ENCODE assay signal across 8 cellular contexts in genomic region chr1:46489638-46490602, GRCh38. TPM values are rescaled to one million over a fixed set of nuclear protein-coding genes. Genes with fewer than 3 reads are reported as not detected.
A peak's percentile ranks its signal among the peaks of the same experiment; 100 is the strongest.
DNase-seq lines count a peak whose midpoint lies in the region; ATAC-seq, FAIRE-seq and TF ChIP-seq lines count a peak whose summit lies in the region.

Gene DMBX1 (plus strand): TSS chr1:46489836. CDS start chr1:46507011, 17,175 bp downstream.

- H3K27me3 Mint-ChIP-seq in dendritic cell treated with granulocyte-macrophage colony-stimulating factor and Interleukin-4, amounts not matched to agents 40 ng/mL and 50 ng/mL, for 4 days: peaks cover 98% of the 10 kb centered on the region

- peak; percentile 76 for ATAC-seq in RWPE2 (ENCODE audit: low read depth)
- peak; percentile 86 for ATAC-seq in mucosa of descending colon
- ATAC-seq in HG03442 (IDR thresholded peaks at IDR 0.05; ENCODE audit: unreplicated experiment): no peak
- ATAC-seq in GM19397 (IDR thresholded peaks at IDR 0.05; ENCODE audit: unreplicated experiment): no peak

- peaks cover 70% of the 10 kb centered on the region for H4K20me1 ChIP-seq in BLaER1

- H3K4me3 ChIP-seq in BLaER1: 0 out of 2 replicates have a peak within 1 kb of the TSS, but pooled peaks have one; percentile 44
- H3K4me3 ChIP-seq in RWPE2 (ENCODE audit: severe bottlenecking): peak within 1 kb of the TSS; percentile 20
- H3K4me3 ChIP-seq in mucosa of descending colon: no peak within 1 kb of the TSS
- peak within 1 kb of the TSS; percentile 5 to 48 (median 14) for H3K4me3 ChIP-seq in tibial nerve

- peak within 1 kb of the TSS; percentile 57 for H3K4me2 ChIP-seq in BLaER1

- no peaks in the 10 kb centered on the region for H3K9me3 Mint-ChIP-seq in dendritic cell treated with granulocyte-macrophage colony-stimulating factor and Interleukin-4, amounts not matched to agents 40 ng/mL and 50 ng/mL, for 4 days

- H3K27ac ChIP-seq in BLaER1 (no peak within 1 kb of the TSS), RWPE2 (ENCODE audit: poor library complexity, severe bottlenecking) (no peak within 1 kb of the TSS), tibial nerve (no peak within 1 kb of the TSS)

- H3K4me3 Mint-ChIP-seq in dendritic cell treated with granulocyte-macrophage colony-stimulating factor and Interleukin-4, amounts not matched to agents 40 ng/mL and 50 ng/mL, for 4 days: peak within 1 kb of the TSS; percentile 62

- TF ChIP-seq POLR2A in H54 (IDR thresholded peaks at IDR 0.05; ENCODE audit: low read depth, low read length) (0 out of 2 replicates have a peak, but pooled peaks have one; percentile 29), tibial nerve (IDR thresholded peaks at IDR 0.05) (no peak)

- intact Hi-C loops in dendritic cell treated with granulocyte-macrophage colony-stimulating factor and Interleukin-4, amounts not matched to agents 40 ng/mL and 50 ng/mL, for 4 days (cut with micrococcal nuclease): no loop called here
- intact Hi-C loops in mucosa of descending colon (cut with DNase I, micrococcal nuclease): no loop called here

- no peaks in the 10 kb centered on the region for H3K36me3 Mint-ChIP-seq in dendritic cell treated with granulocyte-macrophage colony-stimulating factor and Interleukin-4, amounts not matched to agents 40 ng/mL and 50 ng/mL, for 4 days (ENCODE audit: low read depth)

- H3K4me1 ChIP-seq in BLaER1 (peaks cover 11% of the 10 kb centered on the region; the same call in 1 of the 2 replicates), RWPE2 (ENCODE audit: insufficient read depth, poor library complexity, severe bottlenecking) (no peaks in the 10 kb centered on the region), mucosa of descending colon (ENCODE audit: low read depth) (peaks cover 11% of the 10 kb centered on the region), tibial nerve (peaks cover 0 to 33% (median 19%) of the 10 kb centered on the region in 4 donors)

- H3K36me3 ChIP-seq in BLaER1 (no peaks in the 10 kb centered on the region), RWPE2 (ENCODE audit: low read depth) (no peaks in the 10 kb centered on the region), mucosa of descending colon (ENCODE audit: low read depth) (no peaks in the 10 kb centered on the region), tibial nerve (no peaks in the 10 kb centered on the region)

- H3K27ac Mint-ChIP-seq in dendritic cell treated with granulocyte-macrophage colony-stimulating factor and Interleukin-4, amounts not matched to agents 40 ng/mL and 50 ng/mL, for 4 days: peak within 1 kb of the TSS; percentile 48

- whole genome bisulfite sequencing in tibial nerve, 2 donors: 1 to 2% methylated on average over 62 to 79 of the region's 93 CpGs

- H3K27me3 ChIP-seq in BLaER1: peaks cover 100% of the 10 kb centered on the region
- peaks cover 77% of the 10 kb centered on the region for H3K27me3 ChIP-seq in RWPE2 (ENCODE audit: insufficient read depth, poor library complexity, severe bottlenecking)
- peaks cover 2 to 100% of the 10 kb centered on the region in 2 donors for H3K27me3 ChIP-seq in tibial nerve

- no peak for FAIRE-seq in H54 (lab: Jason Lieb, UNC)

- H3K9me3 ChIP-seq in BLaER1 (no peaks in the 10 kb centered on the region), RWPE2 (ENCODE audit: severe bottlenecking) (no peaks in the 10 kb centered on the region), mucosa of descending colon (no peaks in the 10 kb centered on the region), tibial nerve (no peaks in the 10 kb centered on the region)

- no peak for TF ChIP-seq EP300 in tibial nerve (IDR thresholded peaks at IDR 0.05)

- TF ChIP-seq CTCF in RWPE2 (IDR thresholded peaks at IDR 0.05; ENCODE audit: poor library complexity, severe bottlenecking) (no peak), mucosa of descending colon (IDR thresholded peaks at IDR 0.05) (no peak), tibial nerve (IDR thresholded peaks at IDR 0.05) (no peak)

- no peak within 1 kb of the TSS for H3K9ac ChIP-seq in BLaER1

- DNase-seq in H54 (ENCODE audit: insufficient read length, low spot score) (peak; percentile 88), RWPE2 (ENCODE audit: low spot score) (peak; percentile 59), mucosa of descending colon (peak in 2 of 3 donors; percentile 68 to 78), tibial nerve (ENCODE audit: low spot score in 2 of 2) (no peak)

- H3K4me1 Mint-ChIP-seq in dendritic cell treated with granulocyte-macrophage colony-stimulating factor and Interleukin-4, amounts not matched to agents 40 ng/mL and 50 ng/mL, for 4 days (ENCODE audit: low read depth): peaks cover 44% of the 10 kb centered on the region

RNA-seq across cellular contexts. Expression of gene DMBX1, which starts in this region (rescaled TPM):
- not detected for total RNA-seq in mucosa of descending colon
- not detected for total RNA-seq in tibial nerve

Comparison
In these comparisons a context has a peak if more than half of its experiments do, and no peak if none do; other contexts are left out.
1. Peak in DNase-seq and ATAC-seq in mucosa of descending colon; RNA of the gene not detected or under 1 TPM.
2. DNase-seq: peak in H54 (single experiment) and RWPE2 (single experiment); none in tibial nerve (0 of 2).